ENCODE assay signal across 21 cellular contexts in the genomic region with DNA sequence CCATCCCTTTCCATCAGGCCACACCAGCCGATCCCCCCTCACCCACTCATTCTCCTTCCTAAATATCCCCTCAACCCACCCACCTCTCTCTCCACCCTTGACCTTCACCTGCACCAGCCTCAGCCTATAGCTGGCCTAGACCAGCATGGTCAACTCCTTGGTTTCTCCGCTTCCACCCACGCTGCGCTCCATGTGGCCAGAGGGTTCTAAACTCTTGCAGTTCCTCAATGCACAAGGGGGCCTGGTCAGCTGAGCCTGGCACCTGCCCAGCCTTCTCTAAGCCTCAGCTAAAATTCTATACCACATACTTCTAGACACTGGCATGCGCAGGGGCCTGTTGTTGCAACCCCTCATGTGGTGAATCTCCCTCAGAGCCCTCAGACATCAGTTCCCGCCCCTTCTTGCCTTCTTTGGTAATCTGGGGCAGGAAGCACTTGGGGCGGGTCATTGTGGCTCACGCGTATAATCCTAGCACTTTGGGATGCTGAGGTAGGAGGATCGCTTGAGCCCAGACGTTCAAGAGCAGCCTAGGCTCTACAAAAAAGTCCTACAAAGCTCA. TPM values are rescaled to one million over a fixed set of nuclear protein-coding genes. Genes with fewer than 3 reads are reported as not detected.
DNase-seq lines count a peak whose midpoint lies in the region; ATAC-seq and TF ChIP-seq lines count a peak whose summit lies in the region.
"Had no signal": no experiment of that assay in that cellular context is flagged by ENCODE, and none has a peak within 500 bp of the region (broad histone marks: within the 10 kb centered on the region; RNA-seq: fewer than 3 reads in every experiment).

No MANE protein-coding gene starts in this region.

- H3K27me3 Mint-ChIP-seq in activated CD8-positive, alpha-beta T cell treated with anti-CD3 and anti-CD28 coated beads, Interleukin-2, amount 10 ng/mL, durations not matched to agents 7 days and 5 days (ENCODE audit: low read depth) = no peaks in the 10 kb centered on the region
- no peaks in the 10 kb centered on the region for H3K27me3 Mint-ChIP-seq in activated CD8-positive, alpha-beta T cell treated with anti-CD3 and anti-CD28 coated beads for 36 hours
- H3K27me3 Mint-ChIP-seq in dendritic cell treated with granulocyte-macrophage colony-stimulating factor and Interleukin-4, amounts not matched to agents 40 ng/mL and 50 ng/mL, for 4 days = peaks cover 15% of the 10 kb centered on the region

- peak overlapping the region; percentile 57 for H3K27ac ChIP-seq in neutrophil
- H3K27ac ChIP-seq: A549, parathyroid adenoma had no signal

- H3K9me3 Mint-ChIP-seq in activated CD8-positive, alpha-beta T cell treated with anti-CD3 and anti-CD28 coated beads, Interleukin-2, amount 10 ng/mL, durations not matched to agents 7 days and 5 days (ENCODE audit: insufficient read depth) = no peaks in the 10 kb centered on the region
- no peaks in the 10 kb centered on the region for H3K9me3 Mint-ChIP-seq in activated CD8-positive, alpha-beta T cell treated with anti-CD3 and anti-CD28 coated beads for 36 hours
- H3K9me3 Mint-ChIP-seq in dendritic cell treated with granulocyte-macrophage colony-stimulating factor and Interleukin-4, amounts not matched to agents 40 ng/mL and 50 ng/mL, for 4 days = no peaks in the 10 kb centered on the region
- H3K9me3 Mint-ChIP-seq: activated naive CD4-positive, alpha-beta T cell treated with anti-CD3 and anti-CD28 coated beads, Interleukin-2, amount 50 U/mL, for 72 hours had no signal

- no peak for TF ChIP-seq CTCF in activated CD8-positive, alpha-beta T cell treated with anti-CD3 and anti-CD28 coated beads for 36 hours (IDR thresholded peaks at IDR 0.05)
- no peak for TF ChIP-seq CTCF in neutrophil (IDR thresholded peaks at IDR 0.05)

- POLR2A ChIA-PET in activated CD8-positive, alpha-beta T cell treated with anti-CD3 and anti-CD28 coated beads, Interleukin-2, amount 10 ng/mL, durations not matched to agents 7 days and 5 days (lab: Charles Lee) = interaction anchor here (0.6 kb wide), 1 partner anchor 20 kb away, joined by 3 read pairs; a partner anchor contains a TSS
- POLR2A ChIA-PET in activated CD8-positive, alpha-beta T cell treated with anti-CD3 and anti-CD28 coated beads for 36 hours (lab: Charles Lee) = interaction anchor here (0.7 to 1.0 kb wide), 2 partner anchors 26 to 119 kb away, joined by 3 read pairs; no protein-coding TSS in a partner anchor

- intact Hi-C loops in activated CD8-positive, alpha-beta T cell treated with anti-CD3 and anti-CD28 coated beads for 36 hours (cut with micrococcal nuclease) = no loop called here
- intact Hi-C loops in dendritic cell treated with granulocyte-macrophage colony-stimulating factor and Interleukin-4, amounts not matched to agents 40 ng/mL and 50 ng/mL, for 4 days (cut with micrococcal nuclease) = no loop called here

- no peak for DNase-seq in activated CD8-positive, alpha-beta T cell treated with anti-CD3 and anti-CD28 coated beads, Interleukin-2, amount 10 ng/mL, durations not matched to agents 7 days and 5 days
- DNase-seq in activated CD8-positive, alpha-beta T cell treated with anti-CD3 and anti-CD28 coated beads for 36 hours = no peak
- peak; percentile 70 for DNase-seq in NCI-H82 (lab: John Stamatoyannopoulos, UW)
- no peak for DNase-seq in pons (ENCODE audit: low spot score)
- no peak for DNase-seq in SW480 (ENCODE audit: low spot score)
- DNase-seq: activated CD8-positive, alpha-beta memory T cell treated with anti-CD3 and anti-CD28 coated beads for 24 hours; activated T-cell treated with anti-CD3 and anti-CD28 coated beads, Interleukin-2, amount 50 U/mL, for 48 hours; C1 segment of cervical spinal cord; GF-D8; MG63; NCI-H1694; NCI-H69; SHP77 treated with DMSO at 0.1 percent for 48 hours; T-helper 2 cell had no signal

- H3K4me3 Mint-ChIP-seq in activated CD8-positive, alpha-beta T cell treated with anti-CD3 and anti-CD28 coated beads, Interleukin-2, amount 10 ng/mL, durations not matched to agents 7 days and 5 days = no peak overlapping the region
- no peak overlapping the region for H3K4me3 Mint-ChIP-seq in activated CD8-positive, alpha-beta T cell treated with anti-CD3 and anti-CD28 coated beads for 36 hours
- no peak overlapping the region for H3K4me3 Mint-ChIP-seq in dendritic cell treated with granulocyte-macrophage colony-stimulating factor and Interleukin-4, amounts not matched to agents 40 ng/mL and 50 ng/mL, for 4 days

- H3K27ac Mint-ChIP-seq in activated CD8-positive, alpha-beta T cell treated with anti-CD3 and anti-CD28 coated beads, Interleukin-2, amount 10 ng/mL, durations not matched to agents 7 days and 5 days = peak overlapping the region; percentile 20
- H3K27ac Mint-ChIP-seq in activated CD8-positive, alpha-beta T cell treated with anti-CD3 and anti-CD28 coated beads for 36 hours = no peak overlapping the region
- H3K27ac Mint-ChIP-seq in dendritic cell treated with granulocyte-macrophage colony-stimulating factor and Interleukin-4, amounts not matched to agents 40 ng/mL and 50 ng/mL, for 4 days = peak overlapping the region; percentile 33

- H3K4me1 ChIP-seq in neutrophil (ENCODE audit: control insufficient read depth in 1 of 2, insufficient read depth in 1 of 2, low read depth in 1 of 2, low read length in 1 of 2) = peaks cover 54% of the 10 kb centered on the region in 2 experiments

- H3K27me3 ChIP-seq in neutrophil = no peaks in the 10 kb centered on the region
- H3K27me3 ChIP-seq: MG63 had no signal

- CTCF ChIA-PET in activated CD8-positive, alpha-beta T cell treated with anti-CD3 and anti-CD28 coated beads, Interleukin-2, amount 10 ng/mL, durations not matched to agents 7 days and 5 days (lab: Charles Lee) = no interaction called here
- CTCF ChIA-PET in activated CD8-positive, alpha-beta T cell treated with anti-CD3 and anti-CD28 coated beads for 36 hours (lab: Charles Lee) = no interaction called here

- H3K36me3 Mint-ChIP-seq in activated CD8-positive, alpha-beta T cell treated with anti-CD3 and anti-CD28 coated beads, Interleukin-2, amount 10 ng/mL, durations not matched to agents 7 days and 5 days (ENCODE audit: low read depth) = peaks cover 18% of the 10 kb centered on the region
- H3K36me3 Mint-ChIP-seq in activated CD8-positive, alpha-beta T cell treated with anti-CD3 and anti-CD28 coated beads for 36 hours (ENCODE audit: low read depth) = peaks cover 19% of the 10 kb centered on the region
- H3K36me3 Mint-ChIP-seq in dendritic cell treated with granulocyte-macrophage colony-stimulating factor and Interleukin-4, amounts not matched to agents 40 ng/mL and 50 ng/mL, for 4 days (ENCODE audit: low read depth) = peaks cover 25% of the 10 kb centered on the region
- H3K36me3 Mint-ChIP-seq: IgD-negative memory B cell had no signal

- peaks cover 9% of the 10 kb centered on the region for H3K4me1 Mint-ChIP-seq in activated CD8-positive, alpha-beta T cell treated with anti-CD3 and anti-CD28 coated beads, Interleukin-2, amount 10 ng/mL, durations not matched to agents 7 days and 5 days (ENCODE audit: low read depth)
- H3K4me1 Mint-ChIP-seq in activated CD8-positive, alpha-beta T cell treated with anti-CD3 and anti-CD28 coated beads for 36 hours (ENCODE audit: low read depth) = peaks cover 3% of the 10 kb centered on the region
- peaks cover 35% of the 10 kb centered on the region for H3K4me1 Mint-ChIP-seq in dendritic cell treated with granulocyte-macrophage colony-stimulating factor and Interleukin-4, amounts not matched to agents 40 ng/mL and 50 ng/mL, for 4 days (ENCODE audit: low read depth)

- ATAC-seq in activated CD8-positive, alpha-beta T cell treated with anti-CD3 and anti-CD28 coated beads, Interleukin-2, amount 10 ng/mL, durations not matched to agents 7 days and 5 days = no peak
- no peak for ATAC-seq in activated CD8-positive, alpha-beta T cell treated with anti-CD3 and anti-CD28 coated beads for 36 hours
- no peak for ATAC-seq in esophagus mucosa
- ATAC-seq: A549; activated naive CD4-positive, alpha-beta T cell treated with anti-CD3 and anti-CD28 coated beads, Interleukin-2, amount 50 U/mL, for 72 hours had no signal

- H3K4me3 ChIP-seq in neutrophil (ENCODE audit: low read depth in 1 of 2, low read length in 1 of 2) = peak overlapping the region in 1 of 2 experiments; percentile 22
- H3K4me3 ChIP-seq: A549, MG63 had no signal

- no peaks in the 10 kb centered on the region for H3K36me3 ChIP-seq in neutrophil

- no peaks in the 10 kb centered on the region for H3K9me3 ChIP-seq in neutrophil
- H3K9me3 ChIP-seq: A549, MG63 had no signal

RNA-seq across cellular contexts. Expression of a gene that starts 19.7 kb away (rescaled TPM):
- total RNA-seq in activated CD8-positive, alpha-beta T cell treated with anti-CD3 and anti-CD28 coated beads, Interleukin-2, amount 10 ng/mL, durations not matched to agents 7 days and 5 days = 100 to 1,000 TPM; 117 to 123 TPM
- 10 to 100 TPM; 54.7 to 56.5 TPM for total RNA-seq in activated CD8-positive, alpha-beta T cell treated with anti-CD3 and anti-CD28 coated beads for 36 hours
- 117 TPM for total RNA-seq in esophagus mucosa
